23 cellular contexts compared by ENCODE assay signal in genomic region chr9:121890746-121891145, GRCh38.
"Had no signal": no experiment of that assay in that cellular context is flagged by ENCODE, and none has a peak within 500 bp of the region (broad histone marks: within the 10 kb centered on the region; RNA-seq: fewer than 3 reads in every experiment).

No MANE protein-coding gene starts in this region.

- H3K27ac Mint-ChIP-seq: mesothelial cell of epicardium; natural killer cell; progenitor cell of endocrine pancreas; stimulated activated effector memory CD8-positive, alpha-beta T cell treated with anti-CD3 and anti-CD28 coated beads, Interleukin-12 subunit alpha, Interleukin-12 subunit beta, amount 100 ng/mL, for 72 hours had no signal

- H3K4me1 Mint-ChIP-seq: naive B cell, natural killer cell had no signal

- H3K27me3 ChIP-seq: ovary, right atrium auricular region, right lobe of liver, suprapubic skin, tibial artery, upper lobe of right lung had no signal

- DNase-seq: hypothalamus; islet precursor cell; left ventricle myocardium inferior; mesendoderm; naive B cell; natural killer cell; ovary; right lobe of liver; stimulated activated CD4-positive, alpha-beta T cell treated with anti-CD3 and anti-CD28 coated beads, Interleukin-2, amount 100 ng/mL, for 24 hours; stimulated activated CD4-positive, alpha-beta T cell treated with anti-CD3 and anti-CD28 coated beads, Interleukin-4, amount 100 ng/mL, for 1 hour; stimulated activated naive CD4-positive, alpha-beta T cell; tibial artery; trophoblast cell; upper lobe of right lung had no signal

- H3K4me1 ChIP-seq: right lobe of liver, suprapubic skin, upper lobe of right lung had no signal

- H3K36me3 ChIP-seq: left ventricle myocardium inferior, ovary, right atrium auricular region, right lobe of liver, suprapubic skin, thoracic aorta, upper lobe of right lung had no signal

- H3K4me3 Mint-ChIP-seq: mesothelial cell of epicardium; natural killer cell; stimulated activated effector memory CD8-positive, alpha-beta T cell treated with anti-CD3 and anti-CD28 coated beads, Interleukin-12 subunit alpha, Interleukin-12 subunit beta, amount 100 ng/mL, for 72 hours; stimulated activated naive CD8-positive, alpha-beta T cell treated with anti-CD3 and anti-CD28 coated beads, Interleukin-15, Interleukin-2, amounts not matched to agents 100 ng/mL and 50 ng/mL, for 24 hours had no signal

- H3K27me3 Mint-ChIP-seq: stimulated activated naive CD8-positive, alpha-beta T cell treated with anti-CD3 and anti-CD28 coated beads, Interleukin-15, Interleukin-2, amounts not matched to agents 100 ng/mL and 50 ng/mL, for 24 hours had no signal

- H3K27ac ChIP-seq: left ventricle myocardium inferior, ovary, right atrium auricular region, right lobe of liver, suprapubic skin, thoracic aorta, tibial artery, upper lobe of right lung had no signal

- H3K9me3 Mint-ChIP-seq: mesothelial cell of epicardium; natural killer cell; stimulated activated effector memory CD8-positive, alpha-beta T cell treated with anti-CD3 and anti-CD28 coated beads, Interleukin-12 subunit alpha, Interleukin-12 subunit beta, amount 100 ng/mL, for 72 hours; stimulated activated naive CD8-positive, alpha-beta T cell treated with anti-CD3 and anti-CD28 coated beads, Interleukin-15, Interleukin-2, amounts not matched to agents 100 ng/mL and 50 ng/mL, for 24 hours had no signal

- ATAC-seq: natural killer cell; right lobe of liver; stimulated activated effector memory CD8-positive, alpha-beta T cell treated with anti-CD3 and anti-CD28 coated beads, Interleukin-12 subunit alpha, Interleukin-12 subunit beta, amount 100 ng/mL, for 72 hours; upper lobe of right lung had no signal

- H3K36me3 Mint-ChIP-seq: mesothelial cell of epicardium; naive B cell; natural killer cell; stimulated activated effector memory CD8-positive, alpha-beta T cell treated with anti-CD3 and anti-CD28 coated beads, Interleukin-12 subunit alpha, Interleukin-12 subunit beta, amount 100 ng/mL, for 72 hours had no signal

- H3K4me3 ChIP-seq: left ventricle myocardium inferior, lung, ovary, right atrium auricular region, right lobe of liver, smooth muscle cell, suprapubic skin, thoracic aorta, tibial artery, upper lobe of right lung had no signal

- H3K9me3 ChIP-seq: left ventricle myocardium inferior, ovary, right atrium auricular region, right lobe of liver, suprapubic skin, thoracic aorta, tibial artery, upper lobe of right lung had no signal
